ENCODE assay signal across 8 cellular contexts in the genomic region with DNA sequence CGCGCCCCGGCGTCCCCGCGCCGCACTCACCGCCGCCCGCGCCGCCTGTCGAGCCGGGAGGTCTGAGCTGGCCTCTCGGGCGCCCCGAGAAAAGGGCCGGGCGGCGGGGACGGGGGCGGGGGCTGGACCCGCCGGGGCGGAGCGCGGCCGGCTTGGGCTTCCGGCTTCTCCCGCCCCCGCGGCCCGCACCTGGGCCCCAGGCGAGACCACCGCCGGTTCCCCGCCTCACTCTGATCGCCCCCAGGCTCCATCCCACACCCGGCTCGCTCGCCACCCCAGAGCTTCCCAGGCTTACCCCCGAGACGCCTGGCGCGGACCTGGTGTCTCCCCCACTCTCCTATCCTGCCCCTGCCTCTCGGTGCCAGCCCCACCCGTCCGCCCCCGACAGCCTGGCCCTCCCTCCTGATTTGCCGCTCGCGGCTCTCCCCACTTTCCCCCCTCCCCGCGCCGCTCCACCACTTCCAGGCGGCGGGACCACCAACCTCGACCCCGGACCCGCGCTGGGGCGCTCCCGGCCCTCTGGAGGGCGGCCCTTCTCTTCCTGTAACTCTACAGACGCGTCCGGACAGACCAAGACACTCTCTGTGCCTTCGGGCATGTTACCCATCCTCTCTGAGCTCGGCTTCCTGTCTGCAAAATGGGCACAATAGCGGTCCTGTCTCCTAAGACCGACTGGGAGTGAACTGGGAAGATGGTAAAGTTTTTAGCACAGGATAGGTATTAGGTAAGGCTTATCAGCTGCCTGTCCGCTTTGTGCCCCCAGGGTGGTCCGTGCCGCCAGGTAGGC.
A peak's percentile ranks its signal among the peaks of the same experiment; 100 is the strongest.
DNase-seq lines count a peak whose midpoint lies in the region; ATAC-seq and TF ChIP-seq lines count a peak whose summit lies in the region.

LITAF (minus strand) TSS at position 64 of the 787 bp plus-strand sequence. CDS start 30,189 bp downstream, outside the sequence.

- TF ChIP-seq CTCF in VCaP (conservative IDR thresholded peaks at IDR 0.05) = no peak
- no peak for TF ChIP-seq CTCF in cardiac fibroblast (IDR thresholded peaks at IDR 0.05; ENCODE audit: low read depth, low read length)

- ATAC-seq in GM19452 (IDR thresholded peaks at IDR 0.05; ENCODE audit: unreplicated experiment) = peak; percentile 53
- no peak for ATAC-seq in HG02973 (IDR thresholded peaks at IDR 0.05; ENCODE audit: unreplicated experiment)

- DNase-seq in COLO668 (lab: John Stamatoyannopoulos, UW; ENCODE audit: unreplicated experiment) (peak; percentile 80), HuH-7 (ENCODE audit: low spot score) (peak; percentile 57), cardiac fibroblast (ENCODE audit: low read depth in 2 of 2) (peak; percentile 36 to 68), islet precursor cell (peak; percentile 77)
- peak; percentile 27 to 48 (median 33) for DNase-seq in stimulated activated CD4-positive, alpha-beta T cell treated with anti-CD3 and anti-CD28 coated beads, Interleukin-1b, Interleukin-23, amount 100 ng/mL, for 24 hours (ENCODE audit: low read depth in 4 of 4, low spot score in 1 of 4)

- peak within 1 kb of the TSS; percentile 71 to 73 for H3K4me3 ChIP-seq in cardiac fibroblast (replicated peaks in 1 of 2; ENCODE audit: low read depth in 2 of 2, low read length in 2 of 2)

- H3K27ac ChIP-seq in VCaP = peak within 1 kb of the TSS; percentile 80; the same call in 1 of the 2 replicates
